In the genomic region with DNA sequence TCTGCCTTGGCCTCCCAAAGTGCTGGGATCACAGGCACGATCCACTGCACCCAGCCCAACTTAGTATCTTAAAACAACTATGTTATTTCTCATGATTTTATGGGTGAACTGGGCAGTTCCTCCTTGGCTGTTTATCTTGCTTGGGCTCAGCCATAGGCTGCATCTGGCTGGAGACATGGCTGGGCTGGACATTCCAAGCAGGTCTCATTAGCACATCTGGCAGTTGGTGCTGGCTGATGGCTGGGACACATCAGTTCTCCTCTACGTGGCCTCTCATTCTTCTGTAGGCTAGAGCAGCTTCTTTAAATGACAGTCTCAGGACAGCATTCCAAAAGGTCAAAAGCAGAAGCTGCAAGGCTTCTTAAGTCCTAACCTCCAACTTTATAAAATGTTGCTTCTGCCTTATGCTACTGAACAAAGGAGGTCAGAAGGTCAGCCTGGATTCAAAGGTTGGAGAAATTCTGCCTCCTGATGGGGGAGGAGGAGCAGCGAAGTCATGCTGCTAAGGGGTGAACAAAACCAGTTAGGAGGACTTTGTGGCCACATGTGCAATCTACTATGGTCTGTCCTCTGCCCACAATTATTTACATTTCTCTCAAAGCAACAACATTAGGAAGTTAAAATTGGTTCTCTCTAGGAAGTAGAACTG, we compare ENCODE assay signal across 27 cellular contexts.
A peak's percentile ranks its signal among the peaks of the same experiment; 100 is the strongest.
DNase-seq lines count a peak whose midpoint lies in the region; ATAC-seq lines count a peak whose summit lies in the region.
"Had no signal": no experiment of that assay in that cellular context is flagged by ENCODE, and none has a peak within 500 bp of the region (broad histone marks: within the 10 kb centered on the region; RNA-seq: fewer than 3 reads in every experiment).

No MANE protein-coding gene starts in this region.

- H3K9me3 ChIP-seq in HAP-1 = no peaks in the 10 kb centered on the region
- H3K9me3 ChIP-seq: BLaER1 treated with 17β-estradiol and CSF1 and Interleukin-3, amounts not matched to agents 10 nM and 100 nM; heart right ventricle; spleen; vagina had no signal

- ATAC-seq in HG03196 (IDR thresholded peaks at IDR 0.05; ENCODE audit: unreplicated experiment) (no peak), HG03432 (IDR thresholded peaks at IDR 0.05; ENCODE audit: unreplicated experiment) (no peak)
- ATAC-seq in activated CD4-positive, CD25-positive, alpha-beta regulatory T cell treated with anti-CD3 and anti-CD28 coated beads, Interleukin-2, amount 50 U/mL, for 24 hours = no peak
- ATAC-seq: foreskin keratinocyte; heart right ventricle; stimulated activated naive B cell treated with anti-CD40 and anti-IgM and Interleukin-4, amounts not matched to agents 10 μg/mL and 1 μg/mL and 100 μg/mL, for 72 hours had no signal

- no peaks in the 10 kb centered on the region for H3K36me3 ChIP-seq in HAP-1 (replicated peaks)
- H3K36me3 ChIP-seq: BLaER1 treated with 17β-estradiol and CSF1 and Interleukin-3, amounts not matched to agents 10 nM and 100 nM; heart right ventricle; spleen; vagina had no signal

- no peak overlapping the region for H3K4me3 ChIP-seq in HAP-1
- H3K4me3 ChIP-seq: BLaER1 treated with 17β-estradiol and CSF1 and Interleukin-3, amounts not matched to agents 10 nM and 100 nM; dorsolateral prefrontal cortex; heart right ventricle; spleen; vagina had no signal

- DNase-seq in EH (ENCODE audit: low read depth) = peak; percentile 15
- DNase-seq in MV-4-11 (lab: John Stamatoyannopoulos, UW) = peak; percentile 96
- peak; percentile 29 for DNase-seq in epidermal melanocyte (ENCODE audit: insufficient read length, low spot score)
- peak; percentile 23 for DNase-seq in myocyte (ENCODE audit: low read depth)
- DNase-seq in HAP-1 (ENCODE audit: low spot score in 2 of 2) = no peak
- DNase-seq: activated B cell treated with CpG ODN at 0.5 μM for 24 hours; activated CD4-positive, alpha-beta T cell treated with anti-CD3 and anti-CD28 coated beads, Interleukin-2, amount 50 U/mL, for 48 hours; activated CD8-positive, alpha-beta memory T cell treated with anti-CD3 and anti-CD28 coated beads, Interleukin-2, amount 50 U/mL, for 48 hours; activated naive CD8-positive, alpha-beta T cell treated with anti-CD3 and anti-CD28 coated beads, Interleukin-2, amount 10 ng/mL, durations not matched to agents 7 days and 5 days; central memory CD4-positive, alpha-beta T cell; dorsolateral prefrontal cortex; EL; foreskin keratinocyte; heart right ventricle; NCI-H1092; NCI-H1930; NCI-H226; nucleus accumbens; spleen; stimulated activated CD4-positive, alpha-beta T cell treated with anti-CD3 and anti-CD28 coated beads, Interleukin-4, amount 100 ng/mL, for 24 hours; stimulated activated naive B cell treated with anti-CD40 and anti-IgM and Interleukin-4, amounts not matched to agents 10 μg/mL and 1 μg/mL and 100 μg/mL, for 72 hours; T-helper 9 cell had no signal

- in situ Hi-C loops in HAP-1 (cut with MboI; ENCODE audit: low sequenced_read_pairs) = no loop called here

- H3K27me3 ChIP-seq in HAP-1 (ENCODE audit: low read depth) = peaks cover 19% of the 10 kb centered on the region
- H3K27me3 ChIP-seq: BLaER1 treated with 17β-estradiol and CSF1 and Interleukin-3, amounts not matched to agents 10 nM and 100 nM; dorsolateral prefrontal cortex; foreskin keratinocyte; heart right ventricle; spleen; vagina had no signal

- no peaks in the 10 kb centered on the region for H3K4me1 ChIP-seq in HAP-1
- H3K4me1 ChIP-seq: spleen, vagina had no signal

Comparison
In these comparisons a context has a peak if more than half of its experiments do, and no peak if none do; other contexts are left out.
1. DNase-seq: peak in EH (single experiment), MV-4-11 (single experiment), epidermal melanocyte (single experiment) and myocyte (single experiment); none in HAP-1 (0 of 2).